ENCODE assay signal across 8 cellular contexts in genomic region chrX:49043987-49044281, GRCh38. TPM values are rescaled to one million over a fixed set of nuclear protein-coding genes. Genes with fewer than 3 reads are reported as not detected.
DNase-seq lines count a peak whose midpoint lies in the region; TF ChIP-seq lines count a peak whose summit lies in the region.

No MANE protein-coding gene starts in this region.

- 7% methylated on average over 13 of the region's 13 CpGs for WGBS in liver
- WGBS in tibial nerve, 2 donors, result 43 to 58% methylated on average over 6 to 13 of the region's 13 CpGs
- WGBS in lower leg skin, 2 donors, result 10 to 43% methylated on average over 9 to 13 of the region's 13 CpGs

- intact Hi-C loops in activated naive CD4-positive, alpha-beta T cell treated with anti-CD3 and anti-CD28 coated beads for 36 hours (cut with micrococcal nuclease), result loop anchor here (1.0 to 10.0 kb wide), 17 partner anchors 30 to 413 kb away; partner anchors contain the start of genes GPKOW, GRIPAP1, PIM2 and PLP2
- intact Hi-C loops in ascending aorta (cut with DNase I) (loop anchor here (1.0 to 5.0 kb wide), 9 partner anchors 9 to 242 kb away; partner anchors contain the start of genes GRIPAP1, HDAC6, PIM2 and PQBP1), lower leg skin (cut with DNase I; ENCODE audit: low total_unique reads) (no loop called here)

- no peaks in the 10 kb centered on the region for H3K9me3 Mint-ChIP-seq in activated naive CD4-positive, alpha-beta T cell treated with anti-CD3 and anti-CD28 coated beads for 36 hours

- H3K27me3 ChIP-seq in ascending aorta (no peaks in the 10 kb centered on the region), liver (ENCODE audit: control insufficient read depth in 4 of 4, insufficient read depth in 4 of 4, low read length in 3 of 4) (no peaks in the 10 kb centered on the region), tibial nerve (no peaks in the 10 kb centered on the region)

- H3K36me3 ChIP-seq in ascending aorta, result peaks cover 4 to 5% of the 10 kb centered on the region in 2 donors
- peaks cover 0 to 7% (median 3%) of the 10 kb centered on the region in 4 donors for H3K36me3 ChIP-seq in liver (ENCODE audit: control insufficient read depth in 4 of 4, insufficient read depth in 3 of 4, low read depth in 1 of 4, low read length in 3 of 4)
- peaks cover 0 to 5% (median 0%) of the 10 kb centered on the region in 3 donors for H3K36me3 ChIP-seq in tibial nerve

- H3K27me3 Mint-ChIP-seq in activated naive CD4-positive, alpha-beta T cell treated with anti-CD3 and anti-CD28 coated beads for 36 hours (ENCODE audit: low read depth), result no peaks in the 10 kb centered on the region

- peak overlapping the region; percentile 82 to 83 for H3K9ac ChIP-seq in liver (ENCODE audit: low read depth in 1 of 2, low read length in 2 of 2)

- no peak for DNase-seq in activated naive CD4-positive, alpha-beta T cell treated with anti-CD3 and anti-CD28 coated beads for 36 hours
- DNase-seq in activated naive CD4-positive, alpha-beta T cell (lab: John Stamatoyannopoulos, UW), result no peak
- DNase-seq in ascending aorta (ENCODE audit: low spot score in 2 of 2), result no peak
- DNase-seq in tibial nerve (ENCODE audit: low spot score in 2 of 2), result no peak
- DNase-seq in lower leg skin (ENCODE audit: low spot score in 2 of 2), result no peak
- DNase-seq in NOMO-1 treated with DMSO at 0.1 percent for 48 hours (lab: John Stamatoyannopoulos, UW; ENCODE audit: unreplicated experiment), result no peak
- no peak for DNase-seq in T1000 (lab: John Stamatoyannopoulos, UW)

- TF ChIP-seq EP300 in tibial nerve (IDR thresholded peaks at IDR 0.05), result no peak

- H3K4me3 ChIP-seq in ascending aorta (peak overlapping the region in 1 of 2 donors; percentile 44), liver (ENCODE audit: low read depth in 1 of 3, low read length in 3 of 3) (peak overlapping the region in 1 of 3 donors; percentile 31), tibial nerve (peak overlapping the region in 1 of 4 donors; percentile 24), lower leg skin (ENCODE audit: low read depth, poor library complexity, severe bottlenecking) (no peak overlapping the region)

- H3K36me3 Mint-ChIP-seq in activated naive CD4-positive, alpha-beta T cell treated with anti-CD3 and anti-CD28 coated beads for 36 hours (ENCODE audit: low read depth), result peaks cover 5% of the 10 kb centered on the region

- CTCF ChIA-PET in activated naive CD4-positive, alpha-beta T cell treated with anti-CD3 and anti-CD28 coated beads for 36 hours (lab: Charles Lee), result interaction anchor here (0.6 to 1.5 kb wide), 6 partner anchors 13 to 152 kb away, joined by 3 to 6 read pairs (median 4); partner anchors contain the start of gene KCND1

- peaks cover 25% of the 10 kb centered on the region for H3K4me1 Mint-ChIP-seq in activated naive CD4-positive, alpha-beta T cell treated with anti-CD3 and anti-CD28 coated beads for 36 hours (ENCODE audit: low read depth)

- H3K9me3 ChIP-seq in ascending aorta, result no peaks in the 10 kb centered on the region
- no peaks in the 10 kb centered on the region for H3K9me3 ChIP-seq in liver (ENCODE audit: control insufficient read depth in 4 of 4, low read length in 3 of 4)
- H3K9me3 ChIP-seq in tibial nerve, result no peaks in the 10 kb centered on the region

- no peak for TF ChIP-seq POLR2A in tibial nerve (IDR thresholded peaks at IDR 0.05)
- TF ChIP-seq POLR2A in lower leg skin (IDR thresholded peaks at IDR 0.05), result no peak

- TF ChIP-seq RAD21 in liver (IDR thresholded peaks at IDR 0.05), result no peak

- H3K4me3 Mint-ChIP-seq in activated naive CD4-positive, alpha-beta T cell treated with anti-CD3 and anti-CD28 coated beads for 36 hours, result peak overlapping the region; percentile 70

- TF ChIP-seq CTCF in ascending aorta (IDR thresholded peaks at IDR 0.05) (no peak), liver (IDR thresholded peaks at IDR 0.05; ENCODE audit: low read depth, low read length, missing input control) (no peak), tibial nerve (IDR thresholded peaks at IDR 0.05) (no peak), lower leg skin (IDR thresholded peaks at IDR 0.05) (no peak)

- H3K4me1 ChIP-seq in ascending aorta (peaks cover 0 to 3% of the 10 kb centered on the region in 2 donors), liver (ENCODE audit: control insufficient read depth in 4 of 4, insufficient read depth in 4 of 4, low read length in 3 of 4) (peaks cover 5 to 24% (median 12%) of the 10 kb centered on the region in 4 donors), tibial nerve (peaks cover 0 to 16% (median 7%) of the 10 kb centered on the region in 4 donors)

- peak overlapping the region; percentile 94 for H3K27ac Mint-ChIP-seq in activated naive CD4-positive, alpha-beta T cell treated with anti-CD3 and anti-CD28 coated beads for 36 hours

- H3K27ac ChIP-seq in ascending aorta, result peak overlapping the region; percentile 66 to 76
- peak overlapping the region; percentile 81 to 82 for H3K27ac ChIP-seq in liver (ENCODE audit: low read depth in 1 of 2, low read length in 2 of 2)
- H3K27ac ChIP-seq in tibial nerve, result peak overlapping the region in 3 of 4 donors; percentile 26 to 81 (median 80)

TF ChIP-seq in liver, 16 proteins besides CTCF, POLR2A, EP300 and RAD21:
- TF ChIP-seq TAF1 (conservative IDR thresholded peaks at IDR 0.05) (peak; percentile 73), REST (IDR thresholded peaks at IDR 0.05) (no peak), EGR1 (IDR thresholded peaks at IDR 0.05; ENCODE audit: low read depth in 2 of 2) (no peak), RXRA (IDR thresholded peaks at IDR 0.05) (no peak), HNF4A (conservative IDR thresholded peaks at IDR 0.05) (peak; percentile 19 to 44)

RNA-seq across cellular contexts. Expression of gene TFE3, which starts 0.8 kb away (rescaled TPM):
- 10 to 100 TPM; 34.7 to 35.5 TPM for total RNA-seq in activated naive CD4-positive, alpha-beta T cell treated with anti-CD3 and anti-CD28 coated beads for 36 hours
- total RNA-seq in ascending aorta (141 TPM), liver (10 to 100 TPM in 1 of 2 donors, 1 to 10 TPM in 1; 9.5 to 17.1 TPM), tibial nerve (100 to 1,000 TPM in 3 of 4 donors, 10 to 100 TPM in 1; 98.6 to 124 (median 117) TPM), lower leg skin (10 to 100 TPM; 37.1 to 55.9 (median 53.6) TPM)
- polyA plus RNA-seq in liver, result 10 to 100 TPM in 1 of 2 donors, 1 to 10 TPM in 1; 8.6 to 22.4 TPM

RNA-seq across cellular contexts. Expression of gene CCDC120, which starts 14.9 kb away (rescaled TPM):
- 1 to 10 TPM; 2.1 to 2.2 TPM for total RNA-seq in activated naive CD4-positive, alpha-beta T cell treated with anti-CD3 and anti-CD28 coated beads for 36 hours
- 0.11 TPM for total RNA-seq in ascending aorta
- total RNA-seq in liver, result 1 to 10 TPM; 1.0 to 1.9 TPM
- polyA plus RNA-seq in liver, result 1 to 10 TPM; 1.3 to 3.4 TPM
- total RNA-seq in tibial nerve, result 1 to 10 TPM; 4.1 to 6.6 (median 4.5) TPM
- 10 to 100 TPM; 33.7 to 51.9 (median 36.0) TPM for total RNA-seq in lower leg skin

RNA-seq across cellular contexts. Expression of gene PRAF2, which starts 29.9 kb away (rescaled TPM):
- 10 to 100 TPM; 14.5 to 14.8 TPM for total RNA-seq in activated naive CD4-positive, alpha-beta T cell treated with anti-CD3 and anti-CD28 coated beads for 36 hours
- total RNA-seq in ascending aorta (48.4 TPM), liver (1 to 10 TPM; 1.4 to 2.1 TPM), tibial nerve (10 to 100 TPM; 16.5 to 28.8 (median 19.9) TPM), lower leg skin (10 to 100 TPM in 1 of 4 donors, 1 to 10 TPM in 3; 6.2 to 11.2 (median 7.7) TPM)
- polyA plus RNA-seq in liver, result 1 to 10 TPM; 5.7 to 8.2 TPM

RNA-seq across cellular contexts. Expression of gene WDR45, which starts 35.8 kb away (rescaled TPM):
- 10 to 100 TPM; 17.9 to 22.5 TPM for total RNA-seq in activated naive CD4-positive, alpha-beta T cell treated with anti-CD3 and anti-CD28 coated beads for 36 hours
- 169 TPM for total RNA-seq in ascending aorta
- 10 to 100 TPM; 28.0 to 47.9 TPM for total RNA-seq in liver
- polyA plus RNA-seq in liver, result 10 to 100 TPM; 51.2 to 60.7 TPM
- total RNA-seq in tibial nerve, result 100 to 1,000 TPM in 2 of 4 donors, 10 to 100 TPM in 2; 90.9 to 108 (median 97.7) TPM
- total RNA-seq in lower leg skin, result 100 to 1,000 TPM in 1 of 4 donors, 10 to 100 TPM in 3; 84.4 to 102 (median 87.8) TPM

RNA-seq across cellular contexts. Expression of gene GRIPAP1, which starts 41.9 kb away (rescaled TPM):
- 10 to 100 TPM; 64.8 to 73.1 TPM for total RNA-seq in activated naive CD4-positive, alpha-beta T cell treated with anti-CD3 and anti-CD28 coated beads for 36 hours
- 15.0 TPM for total RNA-seq in ascending aorta
- 10 to 100 TPM; 14.1 to 21.3 TPM for total RNA-seq in liver
- polyA plus RNA-seq in liver, result 10 to 100 TPM; 15.4 to 17.3 TPM
- total RNA-seq in tibial nerve, result 10 to 100 TPM; 42.5 to 76.2 (median 58.6) TPM
- 10 to 100 TPM; 30.0 to 43.7 (median 32.4) TPM for total RNA-seq in lower leg skin

Comparison
In these comparisons a context has a peak if more than half of its experiments do, and no peak if none do; other contexts are left out.
1. RNA of gene CCDC120, which starts 14.9 kb away (total RNA-seq): 33.7 to 51.9 TPM in lower leg skin; 4.1 to 6.6 TPM in tibial nerve, 2.1 to 2.2 TPM in activated naive CD4-positive, alpha-beta T cell treated with anti-CD3 and anti-CD28 coated beads for 36 hours, 1.0 to 1.9 TPM in liver and 0.11 TPM in ascending aorta (single experiment); every median in the first group is over 4 times any median in the second.
2. Peak in every context shown above with its lines, with median percentiles within 50 percentile points of each other: H3K27ac ChIP-seq.